In genomic region chr7:8365499-8366110, GRCh38 we compare ENCODE assay signal across 8 cellular contexts.
DNase-seq lines count a peak whose midpoint lies in the region; ATAC-seq and TF ChIP-seq lines count a peak whose summit lies in the region.

No MANE protein-coding gene starts in this region.

- peak; percentile 71 for TF ChIP-seq CTCF in Calu3 (IDR thresholded peaks at IDR 0.05; ENCODE audit: unreplicated experiment)
- peak; percentile 72 for TF ChIP-seq CTCF in H9 (conservative IDR thresholded peaks at IDR 0.05)
- peak; percentile 54 for TF ChIP-seq CTCF in epithelial cell of esophagus (IDR thresholded peaks at IDR 0.05; ENCODE audit: insufficient read depth, low read depth, low read length, missing control alignments)

- no peak overlapping the region for H3K23ac ChIP-seq in H9 (ENCODE audit: insufficient read length, low read depth, low read length)

- no peak overlapping the region for H3K4me3 Mint-ChIP-seq in Calu3 (ENCODE audit: low read depth, unreplicated experiment)
- H3K4me3 Mint-ChIP-seq in H9 = no peak overlapping the region; a peak in 1 of 5 replicates

- CTCF ChIA-PET in Calu3 (lab: Charles Lee) = interaction anchor here (0.6 kb wide), 1 partner anchor 88 kb away, joined by 3 read pairs; no protein-coding TSS in a partner anchor

- H4K5ac ChIP-seq in H9 (ENCODE audit: insufficient read length, low read depth, low read length) = no peak overlapping the region

- H3K18ac ChIP-seq in H9 (ENCODE audit: insufficient read length, low read depth, low read length) = no peak overlapping the region

- H2AK5ac ChIP-seq in H9 (ENCODE audit: insufficient read length, low read length) = no peak overlapping the region

- BruUV-seq in Calu3 (replicated peaks; lab: Mats Ljungman, UMichigan) = no TSS peak

- H3K4ac ChIP-seq in H9 (ENCODE audit: low read depth, low read length) = no peak overlapping the region

- H3K79me2 ChIP-seq in H9 (ENCODE audit: insufficient read depth, low read length) = no peaks in the 10 kb centered on the region

- H4K91ac ChIP-seq in H9 (ENCODE audit: insufficient read length, low read depth, low read length) = no peak overlapping the region

- H3T11ph ChIP-seq in H9 (ENCODE audit: low read length) = no peak overlapping the region

- H3K79me1 ChIP-seq in H9 (ENCODE audit: insufficient read depth, low read depth, low read length, poor library complexity, severe bottlenecking) = no peaks in the 10 kb centered on the region

- DNase-seq in Calu3 = peak; percentile 28
- DNase-seq in H9 = no peak
- peak; percentile 31 for DNase-seq in NCI-H2227 (lab: John Stamatoyannopoulos, UW; ENCODE audit: unreplicated experiment)
- peak; percentile 36 for DNase-seq in epithelial cell of esophagus (ENCODE audit: low read depth)
- DNase-seq in COLO668 (lab: John Stamatoyannopoulos, UW; ENCODE audit: unreplicated experiment) = no peak

- H2AFZ ChIP-seq in H9 (ENCODE audit: low read length) = no peak overlapping the region

- WGBS in H9 (ENCODE audit: extremely low coverage, insufficient read length, low lambda C conversion rate) = no CpG with 5 or more reads among the region's 2 CpGs

- no peaks in the 10 kb centered on the region for H3K36me3 Mint-ChIP-seq in Calu3 (ENCODE audit: insufficient read depth, unreplicated experiment)
- H3K36me3 Mint-ChIP-seq in H9 (ENCODE audit: insufficient read depth in 1 of 3, low read depth in 3 of 3) = no peaks in the 10 kb centered on the region

- no peaks in the 10 kb centered on the region for H3K9me3 Mint-ChIP-seq in Calu3 (ENCODE audit: low read depth, unreplicated experiment)
- no peaks in the 10 kb centered on the region for H3K9me3 Mint-ChIP-seq in H9

- H2BK15ac ChIP-seq in H9 (ENCODE audit: low read depth, low read length) = no peak overlapping the region

- intact Hi-C loops in Calu3 (cut with micrococcal nuclease; ENCODE audit: unreplicated experiment) = loop anchor here (1.0 to 5.0 kb wide), 2 partner anchors 53 to 88 kb away; no protein-coding TSS in a partner anchor

- H3K56ac ChIP-seq in H9 (ENCODE audit: insufficient read length, low read depth, low read length) = no peak overlapping the region

- H3K4me2 ChIP-seq in H9 (ENCODE audit: insufficient read depth, insufficient read length, low read length) = no peak overlapping the region

- H3K9me3 ChIP-seq in H9 (ENCODE audit: control insufficient read depth, low read depth, low read length) = no peaks in the 10 kb centered on the region

- H3K4me1 Mint-ChIP-seq in Calu3 (ENCODE audit: low read depth, unreplicated experiment) (peaks cover 9% of the 10 kb centered on the region), H9 (peaks cover 36 to 40% of the 10 kb centered on the region in 2 experiments)

- no peak overlapping the region for H2BK5ac ChIP-seq in H9 (ENCODE audit: insufficient read length, low read length)

- H2BK12ac ChIP-seq in H9 (ENCODE audit: insufficient read length, low read depth, low read length) = no peak overlapping the region

- no peak overlapping the region for H3K14ac ChIP-seq in H9 (ENCODE audit: insufficient read depth, low read length)

- no peak overlapping the region for H2BK20ac ChIP-seq in H9 (ENCODE audit: low read depth, low read length, poor library complexity, severe bottlenecking)

- ATAC-seq in HG02571 (IDR thresholded peaks at IDR 0.05; ENCODE audit: unreplicated experiment) = no peak
- no peak for ATAC-seq in HG02938 (IDR thresholded peaks at IDR 0.05; ENCODE audit: unreplicated experiment)
- ATAC-seq in GM21576 (IDR thresholded peaks at IDR 0.05; ENCODE audit: unreplicated experiment) = no peak

- H3K27me3 ChIP-seq in H9 (ENCODE audit: insufficient read depth, low read length) = no peaks in the 10 kb centered on the region

- no peaks in the 10 kb centered on the region for H3K23me2 ChIP-seq in H9 (ENCODE audit: insufficient read length, low read depth, low read length, poor library complexity, severe bottlenecking)

- no peak overlapping the region for H3K27ac ChIP-seq in H9 (ENCODE audit: insufficient read length, low read depth, low read length)

- H3K9ac ChIP-seq in H9 (ENCODE audit: extremely low read depth, insufficient read length, low read length) = no peak overlapping the region

- H3K27me3 Mint-ChIP-seq in Calu3 (ENCODE audit: unreplicated experiment) (no peaks in the 10 kb centered on the region), H9 (ENCODE audit: low read depth) (no peaks in the 10 kb centered on the region)

- H2BK120ac ChIP-seq in H9 (ENCODE audit: low read depth, low read length, poor library complexity, severe bottlenecking) = no peak overlapping the region

- H3K27ac Mint-ChIP-seq in Calu3 (ENCODE audit: unreplicated experiment) (no peak overlapping the region), H9 (peak overlapping the region in 1 of 3 experiments; percentile 80; a peak in 2 of 7 replicates)

- no peak overlapping the region for H3K4me3 ChIP-seq in epithelial cell of esophagus (ENCODE audit: low read length)

- peaks cover 17% of the 10 kb centered on the region for H3K4me1 ChIP-seq in H9 (ENCODE audit: insufficient read depth, low read length)

- H4K20me1 ChIP-seq in H9 (ENCODE audit: control insufficient read depth, insufficient read depth, insufficient read length) = no peaks in the 10 kb centered on the region

- H4K8ac ChIP-seq in H9 (replicated peaks; ENCODE audit: insufficient read length, low read depth, low read length) = no peak overlapping the region

Comparison
In these comparisons a context has a peak if more than half of its experiments do, and no peak if none do; other contexts are left out.
1. DNase-seq: peak in Calu3 (single experiment), NCI-H2227 (single experiment) and epithelial cell of esophagus (single experiment); none in H9 (single experiment) and COLO668 (single experiment).
2. Peak in every context shown above with its lines, with median percentiles within 50 percentile points of each other: CTCF ChIP-seq.